In the genomic region with DNA sequence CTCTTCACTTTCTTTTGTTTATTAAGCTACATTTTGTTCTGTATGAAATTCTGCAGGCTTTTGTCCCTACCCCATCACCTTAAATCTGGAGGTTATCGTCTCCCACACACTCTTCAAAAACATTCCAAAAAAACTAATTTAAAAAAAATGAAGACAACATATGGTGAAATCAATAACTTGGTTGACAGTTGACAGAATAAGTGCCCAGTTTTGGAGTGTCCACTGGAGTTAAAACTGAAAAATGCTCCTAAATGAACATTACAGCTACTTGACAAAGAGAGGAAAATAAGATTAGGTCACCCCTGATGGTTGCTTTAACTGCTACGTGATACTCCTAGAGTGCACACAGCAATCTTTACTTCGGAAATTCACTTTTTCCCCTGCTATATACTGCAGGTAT, we compare ENCODE assay signal across 8 cellular contexts. TPM values are rescaled to one million over a fixed set of nuclear protein-coding genes. Genes with fewer than 3 reads are reported as not detected.
A peak's percentile ranks its signal among the peaks of the same experiment; 100 is the strongest.
DNase-seq lines count a peak whose midpoint lies in the region; ATAC-seq and TF ChIP-seq lines count a peak whose summit lies in the region.

No MANE protein-coding gene starts in this region.

- H3K36me3 Mint-ChIP-seq in activated naive CD4-positive, alpha-beta T cell treated with anti-CD3 and anti-CD28 coated beads, Interleukin-2, amount 50 U/mL, for 72 hours: peaks cover 15 to 19% of the 10 kb centered on the region in 2 donors

- no peak for ATAC-seq in Right ventricle myocardium superior (ENCODE audit: poor library complexity)
- ATAC-seq in activated naive CD4-positive, alpha-beta T cell treated with anti-CD3 and anti-CD28 coated beads, Interleukin-2, amount 50 U/mL, for 72 hours: no peak
- ATAC-seq in lower lobe of right lung: no peak

- H3K27me3 ChIP-seq in cardiac muscle cell: no peaks in the 10 kb centered on the region
- H3K27me3 ChIP-seq in lower lobe of right lung (ENCODE audit: low read depth): no peaks in the 10 kb centered on the region

- peak overlapping the region; percentile 93 to 97 for H3K27ac Mint-ChIP-seq in activated naive CD4-positive, alpha-beta T cell treated with anti-CD3 and anti-CD28 coated beads, Interleukin-2, amount 50 U/mL, for 72 hours

- intact Hi-C loops in Right ventricle myocardium superior (cut with DNase I): loop anchor here (10.0 kb wide), 1 partner anchor 236 kb away; a partner anchor contains a TSS
- intact Hi-C loops in lower lobe of right lung (cut with DNase I): no loop called here

- DNase-seq in cardiac muscle cell (ENCODE audit: low read depth in 1 of 2, low spot score in 1 of 2) (peak in 1 of 2 donors; percentile 7), Right ventricle myocardium superior (no peak), lower lobe of right lung (no peak), SIG-M5 (lab: John Stamatoyannopoulos, UW) (no peak), RPMI8226 (no peak), activated gamma-delta T cell (lab: John Stamatoyannopoulos, UW) (no peak)
- DNase-seq in activated naive CD4-positive, alpha-beta T cell treated with anti-CD3 and anti-CD28 coated beads, Interleukin-2, amount 50 U/mL, for 72 hours (ENCODE audit: low spot score in 2 of 2): no peak

- TF ChIP-seq CTCF in cardiac muscle cell (IDR thresholded peaks at IDR 0.05; ENCODE audit: low read depth, low read length) (no peak), lower lobe of right lung (IDR thresholded peaks at IDR 0.05) (no peak)

- H3K36me3 ChIP-seq in cardiac muscle cell: no peaks in the 10 kb centered on the region
- no peaks in the 10 kb centered on the region for H3K36me3 ChIP-seq in lower lobe of right lung
- H3K36me3 ChIP-seq in urinary bladder (ENCODE audit: insufficient read depth): no peaks in the 10 kb centered on the region

- WGBS in urinary bladder: 57% methylated on average over 3 of the region's 3 CpGs

- H3K4me3 ChIP-seq in cardiac muscle cell: peak overlapping the region; percentile 100
- H3K4me3 ChIP-seq in lower lobe of right lung: peak overlapping the region; percentile 80
- peak overlapping the region; percentile 93 for H3K4me3 ChIP-seq in urinary bladder (ENCODE audit: low read depth, low read length)

- H3K4me1 ChIP-seq in cardiac muscle cell (ENCODE audit: low read depth) (peaks cover 24% of the 10 kb centered on the region), lower lobe of right lung (peaks cover 10% of the 10 kb centered on the region), urinary bladder (ENCODE audit: insufficient read depth) (no peaks in the 10 kb centered on the region)

- H3K27ac ChIP-seq in cardiac muscle cell: peak overlapping the region; percentile 97
- no peak overlapping the region for H3K27ac ChIP-seq in lower lobe of right lung
- H3K27ac ChIP-seq in urinary bladder (ENCODE audit: low read depth): no peak overlapping the region

- H3K9me3 Mint-ChIP-seq in activated naive CD4-positive, alpha-beta T cell treated with anti-CD3 and anti-CD28 coated beads, Interleukin-2, amount 50 U/mL, for 72 hours: no peaks in the 10 kb centered on the region

- H3K9me3 ChIP-seq in cardiac muscle cell (ENCODE audit: low read depth): no peaks in the 10 kb centered on the region
- no peaks in the 10 kb centered on the region for H3K9me3 ChIP-seq in lower lobe of right lung

RNA-seq across cellular contexts. Expression of a gene that starts 0.6 kb away (rescaled TPM):
- total RNA-seq in cardiac muscle cell (32.3 and 37.3 TPM in 2 replicates), Right ventricle myocardium superior (13.0 TPM), lower lobe of right lung (11.3 TPM), urinary bladder (20.2 TPM)
- polyA plus RNA-seq in cardiac muscle cell (8.9 and 13.2 TPM in 2 replicates), urinary bladder (13.0 TPM)
- 10 to 100 TPM; 20.0 to 26.9 TPM for total RNA-seq in activated naive CD4-positive, alpha-beta T cell treated with anti-CD3 and anti-CD28 coated beads, Interleukin-2, amount 50 U/mL, for 72 hours
